Comparison of ENCODE assay signal across 13 cellular contexts in the genomic region with DNA sequence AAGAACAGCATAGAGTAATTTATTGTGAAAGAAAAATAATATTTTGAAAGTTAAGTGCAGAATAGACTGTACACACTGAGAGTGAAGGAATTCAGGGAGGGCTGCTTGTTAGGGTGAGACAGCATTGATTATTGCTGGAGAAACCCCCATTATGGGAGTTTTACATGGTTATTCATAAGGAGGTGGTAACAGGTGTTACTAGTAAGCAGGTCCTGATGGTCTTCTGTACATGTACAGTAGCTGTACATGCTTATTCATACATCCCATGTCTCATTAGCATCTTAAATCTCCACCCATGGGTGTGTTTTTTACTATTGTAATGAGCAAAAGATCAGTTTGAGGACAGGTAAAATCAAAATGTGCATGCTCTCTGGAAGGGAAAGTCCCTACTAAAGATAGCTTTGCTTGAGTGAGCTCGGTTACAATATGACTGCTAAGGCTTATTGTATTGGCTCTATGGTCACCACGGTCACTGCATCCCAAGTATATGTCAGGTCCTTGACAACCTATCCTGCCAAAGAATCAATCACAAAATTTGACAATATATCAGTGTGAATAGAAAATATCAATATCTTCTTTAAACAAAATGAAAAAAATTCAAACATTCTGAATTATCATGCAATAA.
DNase-seq lines count a peak whose midpoint lies in the region; ATAC-seq lines count a peak whose summit lies in the region.
"Had no signal": no experiment of that assay in that cellular context is flagged by ENCODE, and none has a peak within 500 bp of the region (broad histone marks: within the 10 kb centered on the region; RNA-seq: fewer than 3 reads in every experiment).

No MANE protein-coding gene starts in this region.

- H3K27ac Mint-ChIP-seq in activated T-cell treated with anti-CD3 and anti-CD28 coated beads, Interleukin-2, amount 50 U/mL, for 24 hours, result no peak overlapping the region
- H3K27ac Mint-ChIP-seq: natural killer cell treated with Interleukin-12 subunit alpha and Interleukin-12 subunit beta and Interleukin-15 and Interleukin-18, amount 100 ng/mL, for 72 hours had no signal

- peaks cover 41% of the 10 kb centered on the region for H3K27me3 Mint-ChIP-seq in activated T-cell treated with anti-CD3 and anti-CD28 coated beads, Interleukin-2, amount 50 U/mL, for 24 hours

- H3K36me3 Mint-ChIP-seq in activated T-cell treated with anti-CD3 and anti-CD28 coated beads, Interleukin-2, amount 50 U/mL, for 24 hours (ENCODE audit: low read depth), result no peaks in the 10 kb centered on the region
- H3K36me3 Mint-ChIP-seq: natural killer cell treated with Interleukin-12 subunit alpha and Interleukin-12 subunit beta and Interleukin-15 and Interleukin-18, amount 100 ng/mL, for 72 hours had no signal

- ATAC-seq in GM18502 (IDR thresholded peaks at IDR 0.05; ENCODE audit: poor library complexity, unreplicated experiment) (peak; percentile 99), GM19463 (IDR thresholded peaks at IDR 0.05; ENCODE audit: unreplicated experiment) (peak; percentile 98), HG02798 (IDR thresholded peaks at IDR 0.05; ENCODE audit: poor library complexity, unreplicated experiment) (peak; percentile 96), HG03439 (IDR thresholded peaks at IDR 0.05; ENCODE audit: unreplicated experiment) (peak; percentile 94)
- ATAC-seq: left colon; natural killer cell treated with Interleukin-12 subunit alpha and Interleukin-12 subunit beta and Interleukin-15 and Interleukin-18, amount 100 ng/mL, for 72 hours; upper lobe of right lung had no signal

- H3K4me1 Mint-ChIP-seq in activated T-cell treated with anti-CD3 and anti-CD28 coated beads, Interleukin-2, amount 50 U/mL, for 24 hours (ENCODE audit: low read depth), result no peaks in the 10 kb centered on the region

- no peak overlapping the region for H3K4me3 Mint-ChIP-seq in activated T-cell treated with anti-CD3 and anti-CD28 coated beads, Interleukin-2, amount 50 U/mL, for 24 hours
- H3K4me3 Mint-ChIP-seq: natural killer cell treated with Interleukin-12 subunit alpha and Interleukin-12 subunit beta and Interleukin-15 and Interleukin-18, amount 100 ng/mL, for 72 hours had no signal

- no peak for DNase-seq in activated T-cell treated with anti-CD3 and anti-CD28 coated beads, Interleukin-2, amount 50 U/mL, for 24 hours
- DNase-seq in COLO668 (lab: John Stamatoyannopoulos, UW; ENCODE audit: unreplicated experiment) (no peak), kidney glomerular epithelial cell (lab: John Stamatoyannopoulos, UW) (no peak), DMS153 treated with DMSO at 0.1 percent for 48 hours (lab: John Stamatoyannopoulos, UW; ENCODE audit: unreplicated experiment) (no peak)
- DNase-seq: amniotic stem cell, left colon, NCI-H446 treated with DMSO at 0.1 percent for 48 hours, upper lobe of right lung had no signal

- H3K9me3 Mint-ChIP-seq in activated T-cell treated with anti-CD3 and anti-CD28 coated beads, Interleukin-2, amount 50 U/mL, for 24 hours, result no peaks in the 10 kb centered on the region
- H3K9me3 Mint-ChIP-seq: natural killer cell treated with Interleukin-12 subunit alpha and Interleukin-12 subunit beta and Interleukin-15 and Interleukin-18, amount 100 ng/mL, for 72 hours had no signal
